ENCODE assay signal across 9 cellular contexts in genomic region chr11:96426356-96427103, GRCh38. TPM values are rescaled to one million over a fixed set of nuclear protein-coding genes. Genes with fewer than 3 reads are reported as not detected.
A peak's percentile ranks its signal among the peaks of the same experiment; 100 is the strongest.
DNase-seq lines count a peak whose midpoint lies in the region; ATAC-seq and TF ChIP-seq lines count a peak whose summit lies in the region.
"Had no signal": no experiment of that assay in that cellular context is flagged by ENCODE, and none has a peak within 500 bp of the region (broad histone marks: within the 10 kb centered on the region; RNA-seq: fewer than 3 reads in every experiment).

No MANE protein-coding gene starts in this region.

- no peaks in the 10 kb centered on the region for H3K9me3 ChIP-seq in NT2/D1 (ENCODE audit: insufficient read depth, low read length)

- no peaks in the 10 kb centered on the region for H3K4me1 ChIP-seq in NT2/D1 (ENCODE audit: insufficient read depth, insufficient read length)

- no peaks in the 10 kb centered on the region for H3K36me3 ChIP-seq in NT2/D1 (ENCODE audit: insufficient read depth, insufficient read length, low read length)

- H3K4me3 ChIP-seq in NT2/D1 (ENCODE audit: insufficient read length, low read depth): no peak overlapping the region
- H3K4me3 ChIP-seq in dorsolateral prefrontal cortex: peak overlapping the region in 28 of 59 donors; percentile 0 to 45 (median 30)

- intact Hi-C loops in Right ventricle myocardium superior (cut with DNase I) (no loop called here), cardiac septum (cut with DNase I) (no loop called here), dorsolateral prefrontal cortex (cut with DNase I) (loop anchor here in 1 of 2 donors (10.0 kb wide), 2 partner anchors 592 to 1272 kb away; no protein-coding TSS in a partner anchor)

- peak; percentile 42 to 86 (median 68) for TF ChIP-seq CTCF in dorsolateral prefrontal cortex (IDR thresholded peaks at IDR 0.05 in 54 of 56, conservative IDR thresholded peaks at IDR 0.05 in 2 of 56; ENCODE audit: low read depth in 1 of 56, partially characterized antibody in 56 of 56)

- DNase-seq in Right ventricle myocardium superior: no peak
- no peak for DNase-seq in cardiac septum (ENCODE audit: low spot score)
- peak; percentile 30 for DNase-seq in NT2/D1 (ENCODE audit: low read depth, low spot score)
- DNase-seq in dorsolateral prefrontal cortex: peak in 1 of 10 donors; percentile 19
- DNase-seq in lung microvascular endothelial cell (ENCODE audit: low read depth in 2 of 2): peak; percentile 52 to 65
- DNase-seq in stimulated activated naive CD4-positive, alpha-beta T cell treated with Interleukin-2 at 50 U/mL for 16 hours (lab: John Stamatoyannopoulos, UW): no peak

- H3K27me3 ChIP-seq in NT2/D1 (ENCODE audit: insufficient read depth, insufficient read length) (no peaks in the 10 kb centered on the region), dorsolateral prefrontal cortex (no peaks in the 10 kb centered on the region)

- H3K27ac ChIP-seq in dorsolateral prefrontal cortex: no peak overlapping the region
- H3K27ac ChIP-seq: epithelial cell of prostate had no signal

- H3K9ac ChIP-seq in NT2/D1 (ENCODE audit: insufficient read length, low read depth): no peak overlapping the region

- ATAC-seq in Right ventricle myocardium superior (ENCODE audit: poor library complexity) (peak; percentile 62), HG03378 (IDR thresholded peaks at IDR 0.05; ENCODE audit: unreplicated experiment) (peak; percentile 72), GM21360 (IDR thresholded peaks at IDR 0.05; ENCODE audit: unreplicated experiment) (no peak)

RNA-seq across cellular contexts. Expression of gene JRKL, which starts 36.7 kb away (rescaled TPM):
- 6.5 TPM for total RNA-seq in Right ventricle myocardium superior
- 7.6 TPM for total RNA-seq in cardiac septum
- 10 to 100 TPM in 24 of 120 experiments, 1 to 10 TPM in 96; 5.2 to 11.8 (median 9.0) TPM for total RNA-seq in dorsolateral prefrontal cortex
- 3.3 and 6.0 TPM in 2 replicates for total RNA-seq in lung microvascular endothelial cell

RNA-seq across cellular contexts. Expression of gene CCDC82, which starts 36.8 kb away (rescaled TPM):
- total RNA-seq in Right ventricle myocardium superior (12.7 TPM), cardiac septum (16.4 TPM), dorsolateral prefrontal cortex (10 to 100 TPM; 39.5 to 85.8 (median 56.7) TPM), lung microvascular endothelial cell (8.7 and 14.1 TPM in 2 replicates)

Comparison
In these comparisons a context has a peak if more than half of its experiments do, and no peak if none do; other contexts are left out.
1. DNase-seq: peak in NT2/D1 (single experiment) and lung microvascular endothelial cell (2 of 2); none in Right ventricle myocardium superior (single experiment), cardiac septum (single experiment) and stimulated activated naive CD4-positive, alpha-beta T cell treated with Interleukin-2 at 50 U/mL for 16 hours (single experiment).